In genomic region chr3:81823882-81824395, GRCh38 we compare ENCODE assay signal across 8 cellular contexts.
DNase-seq lines count a peak whose midpoint lies in the region; ATAC-seq and TF ChIP-seq lines count a peak whose summit lies in the region.

No MANE protein-coding gene starts in this region.

- peaks cover 0 to 7% (median 0%) of the 10 kb centered on the region in 4 donors for H3K9me3 ChIP-seq in tibial nerve
- H3K9me3 ChIP-seq in esophagus squamous epithelium = no peaks in the 10 kb centered on the region

- peak in 1 of 2 donors; percentile 12 for TF ChIP-seq EP300 in tibial nerve (IDR thresholded peaks at IDR 0.05)

- TF ChIP-seq POLR2A in tibial nerve (IDR thresholded peaks at IDR 0.05) (no peak), esophagus squamous epithelium (IDR thresholded peaks at IDR 0.05) (no peak)

- 32 to 35% methylated on average over 2 of the region's 2 CpGs for whole genome bisulfite sequencing in tibial nerve, 2 donors
- whole genome bisulfite sequencing in esophagus squamous epithelium, 2 donors = 13 to 34% methylated on average over 2 of the region's 2 CpGs

- no peaks in the 10 kb centered on the region for H3K27me3 ChIP-seq in tibial nerve
- no peaks in the 10 kb centered on the region for H3K27me3 ChIP-seq in esophagus squamous epithelium

- DNase-seq in NCI-H1092 (lab: John Stamatoyannopoulos, UW) (peak; percentile 62), fibroblast of gingiva (ENCODE audit: low read depth) (peak; percentile 5), NCI-H146 treated with DMSO at 0.1 percent for 48 hours (lab: John Stamatoyannopoulos, UW; ENCODE audit: unreplicated experiment) (no peak), tibial nerve (ENCODE audit: low spot score in 2 of 2) (no peak), esophagus squamous epithelium (lab: John Stamatoyannopoulos, UW) (no peak)
- DNase-seq in stimulated activated CD8-positive, alpha-beta memory T cell treated with anti-CD3 and anti-CD28 coated beads, Interleukin-4, amount 100 ng/mL, for 48 hours = no peak

- TF ChIP-seq CTCF in tibial nerve (IDR thresholded peaks at IDR 0.05) (no peak), esophagus squamous epithelium (IDR thresholded peaks at IDR 0.05) (no peak)

- H3K4me1 ChIP-seq in tibial nerve = peaks cover 0 to 9% (median 0%) of the 10 kb centered on the region in 4 donors
- no peaks in the 10 kb centered on the region for H3K4me1 ChIP-seq in esophagus squamous epithelium

- H3K36me3 ChIP-seq in tibial nerve = no peaks in the 10 kb centered on the region
- no peaks in the 10 kb centered on the region for H3K36me3 ChIP-seq in esophagus squamous epithelium

- H3K4me3 ChIP-seq in tibial nerve (no peak overlapping the region), esophagus squamous epithelium (no peak overlapping the region)

- intact Hi-C loops in esophagus squamous epithelium (cut with DNase I) = no loop called here

- ATAC-seq in GM18517 (IDR thresholded peaks at IDR 0.05; ENCODE audit: unreplicated experiment) (peak; percentile 90), HG02623 (IDR thresholded peaks at IDR 0.05; ENCODE audit: unreplicated experiment) (peak; percentile 95)

- no peak overlapping the region for H3K27ac ChIP-seq in tibial nerve
- H3K27ac ChIP-seq in esophagus squamous epithelium = no peak overlapping the region

Comparison
In these comparisons a context has a peak if more than half of its experiments do, and no peak if none do; other contexts are left out.
1. DNase-seq: peak in NCI-H1092 (single experiment) and fibroblast of gingiva (single experiment); none in stimulated activated CD8-positive, alpha-beta memory T cell treated with anti-CD3 and anti-CD28 coated beads, Interleukin-4, amount 100 ng/mL, for 48 hours (single experiment), NCI-H146 treated with DMSO at 0.1 percent for 48 hours (single experiment), tibial nerve (0 of 2) and esophagus squamous epithelium (single experiment).